In genomic region chr3:108088697-108089096, GRCh38 we compare ENCODE assay signal across 8 cellular contexts. TPM values are rescaled to one million over a fixed set of nuclear protein-coding genes. Genes with fewer than 3 reads are reported as not detected.
DNase-seq lines count a peak whose midpoint lies in the region; ATAC-seq and TF ChIP-seq lines count a peak whose summit lies in the region.

No MANE protein-coding gene starts in this region.

- ATAC-seq in GM18858 (IDR thresholded peaks at IDR 0.05; ENCODE audit: unreplicated experiment) (peak; percentile 54), HG03175 (IDR thresholded peaks at IDR 0.05; ENCODE audit: unreplicated experiment) (peak; percentile 42)
- ATAC-seq in stimulated activated effector memory CD8-positive, alpha-beta T cell treated with anti-CD3 and anti-CD28 coated beads, Interleukin-12 subunit alpha, Interleukin-12 subunit beta, amount 100 ng/mL, for 72 hours = peak; percentile 75

- peak overlapping the region in 2 of 4 donors; percentile 91 to 95 for H3K27ac ChIP-seq in esophagus muscularis mucosa (replicated peaks in 1 of 4)

- H3K4me1 Mint-ChIP-seq in stimulated activated effector memory CD8-positive, alpha-beta T cell treated with anti-CD3 and anti-CD28 coated beads, Interleukin-12 subunit alpha, Interleukin-12 subunit beta, amount 100 ng/mL, for 72 hours = peaks cover 30% of the 10 kb centered on the region

- H3K36me3 ChIP-seq in esophagus muscularis mucosa = no peaks in the 10 kb centered on the region

- no peak overlapping the region for H3K4me3 Mint-ChIP-seq in stimulated activated effector memory CD8-positive, alpha-beta T cell treated with anti-CD3 and anti-CD28 coated beads, Interleukin-12 subunit alpha, Interleukin-12 subunit beta, amount 100 ng/mL, for 72 hours

- intact Hi-C loops in esophagus muscularis mucosa (cut with DNase I) = no loop called here
- intact Hi-C loops in lower leg skin (cut with DNase I; ENCODE audit: low total_unique reads) = no loop called here

- DNase-seq in AML-193 (lab: John Stamatoyannopoulos, UW) = peak; percentile 15 to 17
- DNase-seq in SKM-1 treated with dmso at 0.1 percent for 144 hours (lab: John Stamatoyannopoulos, UW; ENCODE audit: unreplicated experiment) = peak; percentile 20
- no peak for DNase-seq in esophagus muscularis mucosa (ENCODE audit: extremely low spot score)
- no peak for DNase-seq in stimulated activated effector memory CD8-positive, alpha-beta T cell treated with anti-CD3 and anti-CD28 coated beads, Interleukin-12 subunit alpha, Interleukin-12 subunit beta, amount 100 ng/mL, for 72 hours (ENCODE audit: low spot score in 2 of 2)
- no peak for DNase-seq in GM03348 (ENCODE audit: low spot score)
- DNase-seq in lower leg skin (ENCODE audit: low spot score in 2 of 2) = no peak

- H3K4me3 ChIP-seq in esophagus muscularis mucosa = peak overlapping the region; percentile 79 to 100 (median 94)
- no peak overlapping the region for H3K4me3 ChIP-seq in lower leg skin (ENCODE audit: low read depth, poor library complexity, severe bottlenecking)

- H3K27ac Mint-ChIP-seq in stimulated activated effector memory CD8-positive, alpha-beta T cell treated with anti-CD3 and anti-CD28 coated beads, Interleukin-12 subunit alpha, Interleukin-12 subunit beta, amount 100 ng/mL, for 72 hours = peak overlapping the region; percentile 96

- no peak for TF ChIP-seq POLR2A in esophagus muscularis mucosa (IDR thresholded peaks at IDR 0.05; ENCODE audit: low read depth)
- no peak for TF ChIP-seq POLR2A in lower leg skin (IDR thresholded peaks at IDR 0.05)

- TF ChIP-seq EP300 in esophagus muscularis mucosa (IDR thresholded peaks at IDR 0.05) = no peak

- no peaks in the 10 kb centered on the region for H3K27me3 ChIP-seq in esophagus muscularis mucosa

- H3K36me3 Mint-ChIP-seq in stimulated activated effector memory CD8-positive, alpha-beta T cell treated with anti-CD3 and anti-CD28 coated beads, Interleukin-12 subunit alpha, Interleukin-12 subunit beta, amount 100 ng/mL, for 72 hours = peaks cover 24% of the 10 kb centered on the region

- WGBS in esophagus muscularis mucosa = 10% methylated on average over 2 of the region's 2 CpGs
- 1 to 4% methylated on average over 2 of the region's 2 CpGs for WGBS in lower leg skin, 2 donors

- no peaks in the 10 kb centered on the region for H3K9me3 ChIP-seq in esophagus muscularis mucosa

- peaks cover 4% of the 10 kb centered on the region for H3K9me3 Mint-ChIP-seq in stimulated activated effector memory CD8-positive, alpha-beta T cell treated with anti-CD3 and anti-CD28 coated beads, Interleukin-12 subunit alpha, Interleukin-12 subunit beta, amount 100 ng/mL, for 72 hours

- TF ChIP-seq CTCF in esophagus muscularis mucosa (IDR thresholded peaks at IDR 0.05) (no peak), lower leg skin (IDR thresholded peaks at IDR 0.05) (no peak)

- H3K4me1 ChIP-seq in esophagus muscularis mucosa = peaks cover 8 to 65% (median 47%) of the 10 kb centered on the region in 4 donors

RNA-seq across cellular contexts. Expression of gene CD47, which starts 2.1 kb away (rescaled TPM):
- 10 to 100 TPM; 31.6 to 57.7 (median 49.7) TPM for total RNA-seq in esophagus muscularis mucosa
- total RNA-seq in lower leg skin = 10 to 100 TPM; 42.7 to 58.2 (median 49.5) TPM

Comparison
In these comparisons a context has a peak if more than half of its experiments do, and no peak if none do; other contexts are left out.
1. DNase-seq: peak in AML-193 (2 of 2) and SKM-1 treated with dmso at 0.1 percent for 144 hours (single experiment); none in esophagus muscularis mucosa (single experiment), stimulated activated effector memory CD8-positive, alpha-beta T cell treated with anti-CD3 and anti-CD28 coated beads, Interleukin-12 subunit alpha, Interleukin-12 subunit beta, amount 100 ng/mL, for 72 hours (0 of 2), GM03348 (single experiment) and lower leg skin (0 of 2).
2. Peak in every context shown above with its lines, with median percentiles within 50 percentile points of each other: ATAC-seq.